Comparison of ENCODE assay signal across 14 cellular contexts in genomic region chr11:122399375-122399774, GRCh38.
DNase-seq lines count a peak whose midpoint lies in the region; ATAC-seq and TF ChIP-seq lines count a peak whose summit lies in the region.
"Had no signal": no experiment of that assay in that cellular context is flagged by ENCODE, and none has a peak within 500 bp of the region (broad histone marks: within the 10 kb centered on the region; RNA-seq: fewer than 3 reads in every experiment).

No MANE protein-coding gene starts in this region.

- H3K4me3 ChIP-seq in GM12864 (ENCODE audit: low read depth, low read length) (no peak overlapping the region), hepatocyte (no peak overlapping the region)

- ATAC-seq in GM19438 (IDR thresholded peaks at IDR 0.05; ENCODE audit: low read depth, unreplicated experiment) (peak; percentile 80), HG03135 (IDR thresholded peaks at IDR 0.05; ENCODE audit: unreplicated experiment) (peak; percentile 62), HG03095 (IDR thresholded peaks at IDR 0.05; ENCODE audit: unreplicated experiment) (no peak)

- H3K4me2 ChIP-seq in hepatocyte: no peak overlapping the region

- H3K4me1 ChIP-seq in hepatocyte (ENCODE audit: insufficient read depth): no peaks in the 10 kb centered on the region

- H3K27me3 ChIP-seq in hepatocyte: no peaks in the 10 kb centered on the region

- H2AFZ ChIP-seq in hepatocyte: no peak overlapping the region

- WGBS in hepatocyte (ENCODE audit: low lambda C conversion rate, missing lambda C conversion rate): 71% methylated on average over 2 of the region's 2 CpGs

- no peaks in the 10 kb centered on the region for H4K20me1 ChIP-seq in hepatocyte (ENCODE audit: insufficient read depth, poor library complexity, severe bottlenecking)

- no peaks in the 10 kb centered on the region for H3K9me3 ChIP-seq in hepatocyte (ENCODE audit: low read depth)

- H3K36me3 ChIP-seq in hepatocyte (replicated peaks; ENCODE audit: insufficient read depth, low read depth): no peaks in the 10 kb centered on the region

- no peak overlapping the region for H3K27ac ChIP-seq in hepatocyte

- TF ChIP-seq CTCF in GM12864 (IDR thresholded peaks at IDR 0.05; ENCODE audit: low read depth, low read length, missing control alignments) (no peak), hepatocyte (IDR thresholded peaks at IDR 0.05; ENCODE audit: poor library complexity) (no peak)

- DNase-seq in GM12864 (ENCODE audit: low read depth) (peak; percentile 13), NOMO-1 treated with dmso at 0.1 percent for 144 hours (lab: John Stamatoyannopoulos, UW; ENCODE audit: unreplicated experiment) (peak; percentile 11), DMS153 treated with DMSO at 0.1 percent for 48 hours (lab: John Stamatoyannopoulos, UW; ENCODE audit: unreplicated experiment) (no peak), KG1 (lab: John Stamatoyannopoulos, UW) (no peak), hepatocyte (ENCODE audit: low spot score) (no peak)
- DNase-seq: activated CD4-positive, CD25-positive, alpha-beta regulatory T cell; activated CD8-positive, alpha-beta memory T cell treated with anti-CD3 and anti-CD28 coated beads, Interleukin-2, amount 50 U/mL, for 48 hours; KBM-7; OCI-M1; retina; stimulated activated naive CD4-positive, alpha-beta T cell had no signal

- H3K9me2 ChIP-seq in hepatocyte (replicated peaks; ENCODE audit: insufficient read depth): no peaks in the 10 kb centered on the region

- H3K79me2 ChIP-seq in hepatocyte: no peaks in the 10 kb centered on the region

Comparison
In these comparisons a context has a peak if more than half of its experiments do, and no peak if none do; other contexts are left out.
1. DNase-seq: peak in GM12864 (single experiment) and NOMO-1 treated with dmso at 0.1 percent for 144 hours (single experiment); none in DMS153 treated with DMSO at 0.1 percent for 48 hours (single experiment), KG1 (single experiment) and hepatocyte (single experiment).